In genomic region chr7:55953707-55954475, GRCh38 we compare ENCODE assay signal across 16 cellular contexts. TPM values are rescaled to one million over a fixed set of nuclear protein-coding genes. Genes with fewer than 3 reads are reported as not detected.
A peak's percentile ranks its signal among the peaks of the same experiment; 100 is the strongest.
DNase-seq lines count a peak whose midpoint lies in the region; ATAC-seq and TF ChIP-seq lines count a peak whose summit lies in the region.
"Had no signal": no experiment of that assay in that cellular context is flagged by ENCODE, and none has a peak within 500 bp of the region (broad histone marks: within the 10 kb centered on the region; RNA-seq: fewer than 3 reads in every experiment).

No MANE protein-coding gene starts in this region.

- no peaks in the 10 kb centered on the region for H3K9me3 ChIP-seq in gastrocnemius medialis
- H3K9me3 ChIP-seq: sigmoid colon had no signal

- intact Hi-C loops in activated naive CD4-positive, alpha-beta T cell treated with anti-CD3 and anti-CD28 coated beads for 36 hours (cut with micrococcal nuclease) = loop anchor here (5.0 kb wide), 2 partner anchors 382 to 522 kb away; partner anchors contain the start of gene VOPP1
- intact Hi-C loops in activated B cell treated with CpG ODN at 0.5 μM for 24 hours (cut with micrococcal nuclease) (loop anchor here (5.0 kb wide), 3 partner anchors 78 to 1197 kb away; partner anchors contain the start of genes CCT6A, PSPH and SEC61G), dorsolateral prefrontal cortex (cut with DNase I) (loop anchor here in 1 of 2 donors (5.0 to 10.0 kb wide), 2 partner anchors 62 to 589 kb away; partner anchors contain the start of gene LANCL2), gastrocnemius medialis (cut with DNase I; ENCODE audit: low total_unique reads) (loop anchor here (5.0 kb wide), 1 partner anchor 587 kb away; the partner anchor contains the start of gene LANCL2)

- no peak for ATAC-seq in activated B cell treated with CpG ODN at 0.5 μM for 24 hours (ENCODE audit: low read depth)
- ATAC-seq in stimulated activated effector memory CD8-positive, alpha-beta T cell treated with anti-CD3 and anti-CD28 coated beads, Interleukin-12 subunit alpha, Interleukin-12 subunit beta, amount 100 ng/mL, for 72 hours = no peak
- ATAC-seq in gastrocnemius medialis = no peak

- H3K4me1 ChIP-seq in gastrocnemius medialis = peaks cover 9 to 12% of the 10 kb centered on the region in 2 donors

- peak overlapping the region; percentile 99 for H3K4me3 Mint-ChIP-seq in activated naive CD4-positive, alpha-beta T cell treated with anti-CD3 and anti-CD28 coated beads for 36 hours
- H3K4me3 Mint-ChIP-seq in activated B cell treated with CpG ODN at 0.5 μM for 24 hours (peak overlapping the region; percentile 98), immature natural killer cell (peak overlapping the region; percentile 10 to 99 (median 84))
- peak overlapping the region; percentile 97 for H3K4me3 Mint-ChIP-seq in stimulated activated effector memory CD8-positive, alpha-beta T cell treated with anti-CD3 and anti-CD28 coated beads, Interleukin-12 subunit alpha, Interleukin-12 subunit beta, amount 100 ng/mL, for 72 hours

- peaks cover 40% of the 10 kb centered on the region for H3K36me3 Mint-ChIP-seq in activated naive CD4-positive, alpha-beta T cell treated with anti-CD3 and anti-CD28 coated beads for 36 hours (ENCODE audit: low read depth)
- H3K36me3 Mint-ChIP-seq in activated B cell treated with CpG ODN at 0.5 μM for 24 hours (ENCODE audit: low read depth) (peaks cover 22% of the 10 kb centered on the region), immature natural killer cell (peaks cover 0 to 10% (median 0%) of the 10 kb centered on the region in 3 donors)
- H3K36me3 Mint-ChIP-seq in stimulated activated effector memory CD8-positive, alpha-beta T cell treated with anti-CD3 and anti-CD28 coated beads, Interleukin-12 subunit alpha, Interleukin-12 subunit beta, amount 100 ng/mL, for 72 hours = peaks cover 55% of the 10 kb centered on the region

- H3K27ac ChIP-seq in dorsolateral prefrontal cortex (no peak overlapping the region), gastrocnemius medialis (no peak overlapping the region)
- H3K27ac ChIP-seq: sigmoid colon had no signal

- H3K27me3 ChIP-seq in dorsolateral prefrontal cortex (no peaks in the 10 kb centered on the region), gastrocnemius medialis (no peaks in the 10 kb centered on the region)
- H3K27me3 ChIP-seq: sigmoid colon had no signal

- H3K27me3 Mint-ChIP-seq in activated naive CD4-positive, alpha-beta T cell treated with anti-CD3 and anti-CD28 coated beads for 36 hours (ENCODE audit: low read depth) = peaks cover 2% of the 10 kb centered on the region
- H3K27me3 Mint-ChIP-seq in activated B cell treated with CpG ODN at 0.5 μM for 24 hours (peaks cover 2% of the 10 kb centered on the region), immature natural killer cell (ENCODE audit: low read depth in 3 of 3) (peaks cover 3 to 5% (median 4%) of the 10 kb centered on the region in 3 donors)

- H3K36me3 ChIP-seq in gastrocnemius medialis = peaks cover 0 to 29% of the 10 kb centered on the region in 2 donors

- peaks cover 28% of the 10 kb centered on the region for H3K4me1 Mint-ChIP-seq in activated naive CD4-positive, alpha-beta T cell treated with anti-CD3 and anti-CD28 coated beads for 36 hours (ENCODE audit: low read depth)
- H3K4me1 Mint-ChIP-seq in activated B cell treated with CpG ODN at 0.5 μM for 24 hours (peaks cover 18% of the 10 kb centered on the region), immature natural killer cell (peaks cover 17 to 26% of the 10 kb centered on the region in 2 donors)
- peaks cover 21% of the 10 kb centered on the region for H3K4me1 Mint-ChIP-seq in stimulated activated effector memory CD8-positive, alpha-beta T cell treated with anti-CD3 and anti-CD28 coated beads, Interleukin-12 subunit alpha, Interleukin-12 subunit beta, amount 100 ng/mL, for 72 hours

- no peaks in the 10 kb centered on the region for H3K9me3 Mint-ChIP-seq in activated naive CD4-positive, alpha-beta T cell treated with anti-CD3 and anti-CD28 coated beads for 36 hours
- H3K9me3 Mint-ChIP-seq in activated B cell treated with CpG ODN at 0.5 μM for 24 hours (no peaks in the 10 kb centered on the region), immature natural killer cell (peaks cover 0 to 2% (median 0%) of the 10 kb centered on the region in 6 donors)
- H3K9me3 Mint-ChIP-seq in stimulated activated effector memory CD8-positive, alpha-beta T cell treated with anti-CD3 and anti-CD28 coated beads, Interleukin-12 subunit alpha, Interleukin-12 subunit beta, amount 100 ng/mL, for 72 hours = no peaks in the 10 kb centered on the region

- in situ Hi-C loops in gastrocnemius medialis (cut with MboI; ENCODE audit: low sequenced_read_pairs in 4 of 4) = loop anchor here in 2 of 4 donors (5.0 to 25.0 kb wide), 3 partner anchors 67 to 317 kb away; partner anchors contain the start of genes CCT6A (in 1 of the 2), PSPH (in 1 of the 2), SUMF2 (in 1 of the 2) and ZNF713 (in 1 of the 2)

- no peak overlapping the region for H3K27ac Mint-ChIP-seq in activated naive CD4-positive, alpha-beta T cell treated with anti-CD3 and anti-CD28 coated beads for 36 hours
- no peak overlapping the region for H3K27ac Mint-ChIP-seq in activated B cell treated with CpG ODN at 0.5 μM for 24 hours
- peak overlapping the region in 3 of 6 donors; percentile 1 to 67 (median 57) for H3K27ac Mint-ChIP-seq in immature natural killer cell
- H3K27ac Mint-ChIP-seq in stimulated activated effector memory CD8-positive, alpha-beta T cell treated with anti-CD3 and anti-CD28 coated beads, Interleukin-12 subunit alpha, Interleukin-12 subunit beta, amount 100 ng/mL, for 72 hours = peak overlapping the region; percentile 13

- no peak for TF ChIP-seq POLR2A in gastrocnemius medialis (IDR thresholded peaks at IDR 0.05)

- CTCF ChIA-PET in activated naive CD4-positive, alpha-beta T cell treated with anti-CD3 and anti-CD28 coated beads for 36 hours (lab: Charles Lee) = interaction anchor here (2.7 kb wide), 1 partner anchor 10 kb away, joined by 16 read pairs; the partner anchor contains the start of gene NIPSNAP2
- CTCF ChIA-PET in activated B cell treated with CpG ODN at 0.5 μM for 24 hours (lab: Charles Lee) = no interaction called here

- DNase-seq in activated naive CD4-positive, alpha-beta T cell treated with anti-CD3 and anti-CD28 coated beads for 36 hours = no peak
- DNase-seq in activated naive CD4-positive, alpha-beta T cell treated with Interleukin-2 at 50 U/mL for 16 hours = no peak
- DNase-seq in activated B cell treated with CpG ODN at 0.5 μM for 24 hours = no peak
- DNase-seq in immature natural killer cell = no peak
- DNase-seq in stimulated activated effector memory CD8-positive, alpha-beta T cell treated with anti-CD3 and anti-CD28 coated beads, Interleukin-12 subunit alpha, Interleukin-12 subunit beta, amount 100 ng/mL, for 72 hours (ENCODE audit: low spot score in 2 of 2) = no peak
- no peak for DNase-seq in dorsolateral prefrontal cortex
- DNase-seq in gastrocnemius medialis = no peak
- no peak for DNase-seq in NCI-H1417 (lab: John Stamatoyannopoulos, UW)
- DNase-seq: activated CD4-positive, CD25-positive, alpha-beta regulatory T cell; hippocampal formation; kidney; mesendoderm; MM.1S; NCI-H187 treated with DMSO at 0.1 percent for 48 hours; nucleus accumbens; sigmoid colon had no signal

- no peak for TF ChIP-seq CTCF in activated B cell treated with CpG ODN at 0.5 μM for 24 hours (IDR thresholded peaks at IDR 0.05)
- no peak for TF ChIP-seq CTCF in dorsolateral prefrontal cortex (IDR thresholded peaks at IDR 0.05 in 54 of 56, conservative IDR thresholded peaks at IDR 0.05 in 2 of 56; ENCODE audit: low read depth in 1 of 56, partially characterized antibody in 56 of 56)
- no peak for TF ChIP-seq CTCF in gastrocnemius medialis (IDR thresholded peaks at IDR 0.05 in 4 of 5, conservative IDR thresholded peaks at IDR 0.05 in 1 of 5)

- no peak overlapping the region for H3K4me3 ChIP-seq in dorsolateral prefrontal cortex
- no peak overlapping the region for H3K4me3 ChIP-seq in gastrocnemius medialis
- H3K4me3 ChIP-seq: sigmoid colon had no signal

- POLR2A ChIA-PET in activated B cell treated with CpG ODN at 0.5 μM for 24 hours (lab: Charles Lee) = no interaction called here

RNA-seq across cellular contexts. Expression of gene MRPS17, which starts 2.2 kb away (rescaled TPM):
- total RNA-seq in activated naive CD4-positive, alpha-beta T cell treated with anti-CD3 and anti-CD28 coated beads for 36 hours = 10 to 100 TPM; 17.3 to 18.7 TPM
- total RNA-seq in activated B cell treated with CpG ODN at 0.5 μM for 24 hours (16.9 and 20.6 TPM in 2 replicates), dorsolateral prefrontal cortex (10 to 100 TPM in 119 of 120 experiments, 1 to 10 TPM in 1; 5.8 to 24.3 (median 17.4) TPM), gastrocnemius medialis (10 to 100 TPM; 14.0 to 38.3 (median 22.0) TPM)
- polyA plus RNA-seq in immature natural killer cell = 10 to 100 TPM; 13.8 to 20.2 (median 16.4) TPM

RNA-seq across cellular contexts. Expression of gene NIPSNAP2, which starts 10.5 kb away (rescaled TPM):
- total RNA-seq in activated naive CD4-positive, alpha-beta T cell treated with anti-CD3 and anti-CD28 coated beads for 36 hours = 10 to 100 TPM; 57.3 to 57.6 TPM
- total RNA-seq in activated B cell treated with CpG ODN at 0.5 μM for 24 hours (33.7 and 43.8 TPM in 2 replicates), dorsolateral prefrontal cortex (100 to 1,000 TPM in 1 of 120 experiments, 10 to 100 TPM in 119; 39.1 to 106 (median 67.7) TPM), gastrocnemius medialis (100 to 1,000 TPM; 234 to 382 (median 354) TPM)
- polyA plus RNA-seq in immature natural killer cell = 10 to 100 TPM; 37.6 to 58.6 (median 54.1) TPM
